36 cellular contexts compared by ENCODE assay signal in the genomic region with DNA sequence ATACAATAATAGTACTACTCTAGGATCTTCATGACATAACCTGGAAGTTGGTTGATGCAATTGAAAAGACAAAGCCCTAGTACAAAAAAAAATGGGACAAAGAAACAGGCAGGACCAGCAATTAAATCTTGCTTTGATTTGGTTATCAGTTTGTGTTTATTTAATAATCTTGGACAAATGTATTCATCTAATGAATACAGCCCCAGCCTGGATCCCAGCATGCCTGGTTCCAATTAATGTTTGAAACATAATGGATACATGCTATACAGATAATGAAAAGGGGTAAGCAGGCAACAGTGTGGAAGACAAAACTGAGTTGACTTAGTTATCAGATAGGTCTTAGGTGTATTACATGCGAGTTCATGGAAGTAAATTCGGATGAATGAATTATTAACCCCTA.
"Had no signal": no experiment of that assay in that cellular context is flagged by ENCODE, and none has a peak within 500 bp of the region (broad histone marks: within the 10 kb centered on the region; RNA-seq: fewer than 3 reads in every experiment).

No MANE protein-coding gene starts in this region.

- DNase-seq: Karpas-422, Kasumi-1, KBM-7, KG1, MG63, MM.1S, MV-4-11, NCI-H1048, NCI-H1092, NCI-H1092 treated with DMSO at 0.1 percent for 48 hours, NCI-H1105, NCI-H1105 treated with DMSO at 0.1 percent for 48 hours, NCI-H1417, NCI-H1417 treated with DMSO at 0.1 percent for 48 hours, NCI-H1436, NCI-H1436 treated with DMSO at 0.1 percent for 48 hours, NCI-H1694, NCI-H1694 treated with DMSO at 0.1 percent for 48 hours, NCI-H187, NCI-H187 treated with DMSO at 0.1 percent for 48 hours, NCI-H1930, NCI-H2029, NCI-H2029 treated with DMSO at 0.1 percent for 48 hours, NCI-H2081, NCI-H2081 treated with DMSO at 0.1 percent for 48 hours, NCI-H2107, NCI-H2171, NCI-H2171 treated with DMSO at 0.1 percent for 48 hours, NCI-H2227 treated with DMSO at 0.1 percent for 48 hours, NCI-H226, NCI-H345, NCI-H446, NCI-H446 treated with DMSO at 0.1 percent for 48 hours, NCI-H510A, NCI-H510A treated with DMSO at 0.1 percent for 48 hours had no signal

- H3K27me3 ChIP-seq: MG63 had no signal

- H3K9ac ChIP-seq: KMS-11 had no signal

- H3K4me3 ChIP-seq: MG63 had no signal

- H3K27ac ChIP-seq: KMS-11 had no signal

- H3K4me2 ChIP-seq: KMS-11 had no signal

- H3K9me3 ChIP-seq: MG63 had no signal

- H3K36me3 ChIP-seq: MG63 had no signal
